ENCODE assay signal across 8 cellular contexts in the genomic region with DNA sequence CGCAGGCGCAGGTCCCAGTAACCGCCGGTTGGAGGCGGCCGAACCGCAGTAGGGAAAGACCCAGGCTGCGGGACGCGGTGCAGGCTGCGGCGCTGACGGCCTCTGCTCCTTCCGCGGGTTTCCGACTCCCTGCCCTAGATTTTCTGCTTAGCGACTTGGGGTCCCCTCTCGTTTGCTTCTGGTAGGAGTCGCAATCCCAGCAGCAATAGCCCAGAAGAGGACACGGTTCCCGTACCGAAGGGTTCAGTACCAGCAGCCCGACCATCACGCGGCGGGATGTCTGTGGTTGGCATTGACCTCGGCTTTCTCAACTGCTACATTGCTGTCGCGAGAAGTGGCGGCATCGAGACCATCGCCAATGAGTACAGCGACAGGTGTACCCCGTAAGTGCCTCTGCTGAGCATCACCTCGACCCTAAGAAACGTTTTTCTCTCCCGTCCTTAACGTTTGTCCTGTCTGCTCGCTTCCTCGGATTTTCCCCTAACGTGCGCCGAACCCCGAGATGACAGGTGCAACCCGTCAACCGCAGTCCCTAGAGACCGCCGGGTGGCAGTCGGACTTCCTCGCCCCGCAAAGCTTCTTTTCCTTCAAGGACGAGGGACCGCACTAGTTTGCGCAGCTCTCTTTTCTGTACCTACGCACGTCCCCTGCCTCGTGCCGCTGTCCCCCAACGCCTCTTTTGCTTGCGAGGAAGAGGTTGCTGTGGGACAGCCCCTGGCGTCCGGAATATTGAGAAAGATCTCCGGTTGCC. TPM values are rescaled to one million over a fixed set of nuclear protein-coding genes. Genes with fewer than 3 reads are reported as not detected.
DNase-seq lines count a peak whose midpoint lies in the region; ATAC-seq and TF ChIP-seq lines count a peak whose summit lies in the region.

A gene (plus strand): TSS at position 48 of the 751 bp plus-strand sequence. CDS start 229 bp downstream, at position 277.

- no peaks in the 10 kb centered on the region for H3K36me3 ChIP-seq in stomach

- H3K9me3 ChIP-seq in stomach, result no peaks in the 10 kb centered on the region

- CTCF ChIA-PET in activated CD8-positive, alpha-beta T cell treated with anti-CD3 and anti-CD28 coated beads for 36 hours (lab: Charles Lee), result interaction anchor here (0.7 to 0.9 kb wide), 2 partner anchors 50 to 269 kb away, joined by 3 read pairs; no protein-coding TSS in a partner anchor

- TF ChIP-seq EP300 in stomach (IDR thresholded peaks at IDR 0.05), result no peak

- H3K27ac ChIP-seq in epithelial cell of prostate (peak within 1 kb of the TSS; percentile 95), stomach (peak within 1 kb of the TSS; percentile 56 to 90 (median 79))

- peaks cover 0 to 27% (median 24%) of the 10 kb centered on the region in 4 donors for H3K4me1 ChIP-seq in stomach

- H3K4me1 Mint-ChIP-seq in activated CD8-positive, alpha-beta T cell treated with anti-CD3 and anti-CD28 coated beads for 36 hours (ENCODE audit: low read depth), result peaks cover 22% of the 10 kb centered on the region

- peaks cover 1% of the 10 kb centered on the region for H3K36me3 Mint-ChIP-seq in activated CD8-positive, alpha-beta T cell treated with anti-CD3 and anti-CD28 coated beads for 36 hours (ENCODE audit: low read depth)

- TF ChIP-seq CTCF in activated CD8-positive, alpha-beta T cell treated with anti-CD3 and anti-CD28 coated beads for 36 hours (IDR thresholded peaks at IDR 0.05), result no peak
- TF ChIP-seq CTCF in stomach (IDR thresholded peaks at IDR 0.05), result peak in 2 of 7 experiments; percentile 17 to 34

- intact Hi-C loops in activated CD8-positive, alpha-beta T cell treated with anti-CD3 and anti-CD28 coated beads for 36 hours (cut with micrococcal nuclease), result loop anchor here (5.0 kb wide), 1 partner anchor 100 kb away; a partner anchor contains a TSS
- intact Hi-C loops in stomach (cut with DNase I; ENCODE audit: low total_unique reads), result no loop called here

- peak within 1 kb of the TSS; percentile 76 for H3K4me3 Mint-ChIP-seq in activated CD8-positive, alpha-beta T cell treated with anti-CD3 and anti-CD28 coated beads for 36 hours

- 0 to 1% (median 1%) methylated on average over 58 to 63 of the region's 63 CpGs for WGBS in stomach, 5 donors

- no peaks in the 10 kb centered on the region for H3K9me3 Mint-ChIP-seq in activated CD8-positive, alpha-beta T cell treated with anti-CD3 and anti-CD28 coated beads for 36 hours

- peaks cover 62% of the 10 kb centered on the region for H3K27me3 Mint-ChIP-seq in activated CD8-positive, alpha-beta T cell treated with anti-CD3 and anti-CD28 coated beads for 36 hours

- TF ChIP-seq POLR2A in stomach (IDR thresholded peaks at IDR 0.05), result peak in 2 of 4 donors; percentile 15 to 68

- H3K4me3 ChIP-seq in stomach, result peak within 1 kb of the TSS; percentile 56 to 73 (median 64)

- H3K27me3 ChIP-seq in stomach, result no peaks in the 10 kb centered on the region

- ATAC-seq in GM19043 (IDR thresholded peaks at IDR 0.05; ENCODE audit: low read depth, unreplicated experiment) (peak; percentile 32), HG03159 (IDR thresholded peaks at IDR 0.05; ENCODE audit: unreplicated experiment) (peak; percentile 46)
- ATAC-seq in activated CD8-positive, alpha-beta T cell treated with anti-CD3 and anti-CD28 coated beads for 36 hours, result peak; percentile 55

- DNase-seq in CD1c-positive myeloid dendritic cell (ENCODE audit: extremely low spot score) (peak; percentile 62), NCI-H460 (ENCODE audit: extremely low read depth, low read depth) (peak; percentile 57), epithelial cell of prostate (ENCODE audit: low read depth, low spot score) (no peak), mucosa of gallbladder (ENCODE audit: low spot score) (peak; percentile 35), stomach (peak; percentile 39)
- peak; percentile 76 for DNase-seq in activated CD8-positive, alpha-beta T cell treated with anti-CD3 and anti-CD28 coated beads for 36 hours

- peak within 1 kb of the TSS; percentile 88 for H3K27ac Mint-ChIP-seq in activated CD8-positive, alpha-beta T cell treated with anti-CD3 and anti-CD28 coated beads for 36 hours

- POLR2A ChIA-PET in activated CD8-positive, alpha-beta T cell treated with anti-CD3 and anti-CD28 coated beads for 36 hours (lab: Charles Lee), result interaction anchor here (1.9 kb wide), 1 partner anchor 278 kb away, joined by 7 read pairs; a partner anchor contains a TSS

RNA-seq across cellular contexts. Expression of the gene that starts here (rescaled TPM):
- 21.5 and 27.0 TPM in 2 replicates for total RNA-seq in NCI-H460 (2014; rRNA removed; shearing (Covaris generic))
- 11.0 and 11.2 TPM in 2 replicates for polyA plus RNA-seq in NCI-H460 (2014; cell fraction: nucleus; rRNA removed)
- 1 to 10 TPM; 4.1 to 4.6 TPM for total RNA-seq in activated CD8-positive, alpha-beta T cell treated with anti-CD3 and anti-CD28 coated beads for 36 hours
- 13.1 TPM for total RNA-seq in mucosa of gallbladder
- total RNA-seq in stomach, result 10 to 100 TPM in 1 of 5 donors, 1 to 10 TPM in 3, under 1 TPM in 1; 0.87 to 17.0 (median 3.7) TPM
- polyA plus RNA-seq in stomach, result 1 to 10 TPM in 2 of 3 donors, under 1 TPM in 1; 0.56 to 2.8 (median 1.2) TPM
